In the genomic region with DNA sequence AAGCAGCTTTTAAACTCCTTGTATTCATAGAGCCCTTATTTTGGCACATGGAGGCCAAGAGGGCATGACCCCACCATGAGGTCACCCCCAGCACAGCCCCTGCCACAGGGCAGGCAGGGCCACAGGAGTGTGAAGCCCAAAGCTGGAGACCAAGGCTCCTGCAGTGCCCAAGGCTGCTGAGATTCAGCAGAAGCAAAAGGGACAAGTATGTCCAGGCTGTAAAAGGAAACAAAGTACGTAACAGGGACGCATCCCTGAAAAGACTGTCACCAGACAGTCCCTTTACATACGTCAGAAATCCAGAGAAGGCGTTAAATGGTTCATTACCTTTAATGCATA, we compare ENCODE assay signal across 18 cellular contexts. TPM values are rescaled to one million over a fixed set of nuclear protein-coding genes. Genes with fewer than 3 reads are reported as not detected.
DNase-seq lines count a peak whose midpoint lies in the region; ATAC-seq, FAIRE-seq and TF ChIP-seq lines count a peak whose summit lies in the region.
"Had no signal": no experiment of that assay in that cellular context is flagged by ENCODE, and none has a peak within 500 bp of the region (broad histone marks: within the 10 kb centered on the region; RNA-seq: fewer than 3 reads in every experiment).

No MANE protein-coding gene starts in this region.

- peak; percentile 48 for DNase-seq in DMS53 (lab: John Stamatoyannopoulos, UW)
- DNase-seq in RWPE1 (ENCODE audit: low spot score) = no peak
- DNase-seq in kidney = peak; percentile 35
- peak; percentile 15 for DNase-seq in posterior vena cava (ENCODE audit: low spot score)
- DNase-seq in stimulated activated CD4-positive, alpha-beta T cell treated with anti-CD3 and anti-CD28 coated beads, Interleukin-4, amount 100 ng/mL, for 24 hours = no peak
- DNase-seq: ACHN, AML-193, DND-41, KBM-7, NCI-H1105 treated with DMSO at 0.1 percent for 48 hours, NCI-H1694, NCI-H2081 treated with DMSO at 0.1 percent for 48 hours had no signal

- H3K4me3 Mint-ChIP-seq in stimulated activated memory B cell treated with anti-CD40 and anti-IgM and Interleukin-4, amounts not matched to agents 10 μg/mL and 1 μg/mL and 100 μg/mL, for 72 hours = no peak overlapping the region
- H3K4me3 Mint-ChIP-seq: GM23338 had no signal

- H3K9me3 ChIP-seq in kidney (ENCODE audit: control insufficient read depth in 1 of 2, low read length in 2 of 2) = no peaks in the 10 kb centered on the region

- peaks cover 8 to 20% of the 10 kb centered on the region in 2 donors for H3K36me3 ChIP-seq in kidney (ENCODE audit: control insufficient read depth in 1 of 2, insufficient read depth in 2 of 2, low read length in 2 of 2)

- FAIRE-seq in kidney (lab: Jason Lieb, UNC) = no peak

- no peak overlapping the region for H3K9ac ChIP-seq in kidney (ENCODE audit: low read length in 2 of 2)

- H3K4me1 ChIP-seq in kidney (ENCODE audit: control insufficient read depth in 1 of 2, insufficient read depth in 1 of 2, low read depth in 1 of 2, low read length in 2 of 2) = peaks cover 0 to 3% of the 10 kb centered on the region in 2 donors

- no peaks in the 10 kb centered on the region for H3K27me3 Mint-ChIP-seq in stimulated activated memory B cell treated with anti-CD40 and anti-IgM and Interleukin-4, amounts not matched to agents 10 μg/mL and 1 μg/mL and 100 μg/mL, for 72 hours

- no peak overlapping the region for H3K4me3 ChIP-seq in kidney (ENCODE audit: low read length in 2 of 2)
- H3K4me3 ChIP-seq: GM23338 had no signal

- H3K36me3 Mint-ChIP-seq in stimulated activated memory B cell treated with anti-CD40 and anti-IgM and Interleukin-4, amounts not matched to agents 10 μg/mL and 1 μg/mL and 100 μg/mL, for 72 hours = peaks cover 39% of the 10 kb centered on the region

- TF ChIP-seq CTCF in RWPE1 (conservative IDR thresholded peaks at IDR 0.05; ENCODE audit: low read depth) (no peak), kidney (IDR thresholded peaks at IDR 0.05; ENCODE audit: borderline replicate concordance, extremely low read depth, insufficient read depth) (no peak)

- no peak overlapping the region for H3K27ac Mint-ChIP-seq in stimulated activated memory B cell treated with anti-CD40 and anti-IgM and Interleukin-4, amounts not matched to agents 10 μg/mL and 1 μg/mL and 100 μg/mL, for 72 hours
- H3K27ac Mint-ChIP-seq: GM23338 had no signal

- intact Hi-C loops in kidney (cut with DNase I) (no loop called here), posterior vena cava (cut with DNase I) (no loop called here)

- ATAC-seq in GM18867 (IDR thresholded peaks at IDR 0.05; ENCODE audit: unreplicated experiment) (no peak), HG02678 (IDR thresholded peaks at IDR 0.05; ENCODE audit: unreplicated experiment) (no peak)
- ATAC-seq in stimulated activated memory B cell treated with anti-CD40 and anti-IgM and Interleukin-4, amounts not matched to agents 10 μg/mL and 1 μg/mL and 100 μg/mL, for 72 hours = no peak
- ATAC-seq: Panc1 had no signal

- H3K27ac ChIP-seq in RWPE1 = 0 out of 2 replicates have a peak overlapping the region, but pooled peaks have one; percentile 21
- H3K27ac ChIP-seq in kidney (ENCODE audit: low read depth in 2 of 2, low read length in 2 of 2) = no peak overlapping the region
- H3K27ac ChIP-seq: C4-2B had no signal

- CTCF ChIA-PET in RWPE1 (lab: Yijun Ruan, JAX) = no interaction called here

- H3K4me1 Mint-ChIP-seq in stimulated activated memory B cell treated with anti-CD40 and anti-IgM and Interleukin-4, amounts not matched to agents 10 μg/mL and 1 μg/mL and 100 μg/mL, for 72 hours = peaks cover 42% of the 10 kb centered on the region

- POLR2A ChIA-PET in RWPE1 (lab: Yijun Ruan, JAX; ENCODE audit: low non-redundant PET) = no interaction called here

- H3K9me3 Mint-ChIP-seq in stimulated activated memory B cell treated with anti-CD40 and anti-IgM and Interleukin-4, amounts not matched to agents 10 μg/mL and 1 μg/mL and 100 μg/mL, for 72 hours = no peaks in the 10 kb centered on the region
- H3K9me3 Mint-ChIP-seq: GM23338 had no signal

RNA-seq across cellular contexts. Expression of a gene that starts 18.9 kb away (rescaled TPM):
- total RNA-seq in kidney = 124 TPM
- 92.0 TPM for polyA plus RNA-seq in kidney (ENCODE audit: insufficient read depth, low read depth, low replicate concordance)
- total RNA-seq in posterior vena cava = 10 to 100 TPM; 63.5 to 73.5 TPM

RNA-seq across cellular contexts. Expression of a gene that starts 19.0 kb away (rescaled TPM):
- total RNA-seq in kidney = 31.1 TPM
- polyA plus RNA-seq in kidney (ENCODE audit: insufficient read depth, low read depth, low replicate concordance) = 26.0 TPM
- 10 to 100 TPM; 15.3 to 16.4 TPM for total RNA-seq in posterior vena cava

Comparison
In these comparisons a context has a peak if more than half of its experiments do, and no peak if none do; other contexts are left out.
1. DNase-seq: peak in DMS53 (single experiment), kidney (single experiment) and posterior vena cava (single experiment); none in RWPE1 (single experiment) and stimulated activated CD4-positive, alpha-beta T cell treated with anti-CD3 and anti-CD28 coated beads, Interleukin-4, amount 100 ng/mL, for 24 hours (single experiment).